In genomic region chr3:184227481-184227935, GRCh38 we compare ENCODE assay signal across 8 cellular contexts. TPM values are rescaled to one million over a fixed set of nuclear protein-coding genes. Genes with fewer than 3 reads are reported as not detected.
DNase-seq lines count a peak whose midpoint lies in the region; ATAC-seq, FAIRE-seq and TF ChIP-seq lines count a peak whose summit lies in the region.

No MANE protein-coding gene starts in this region.

- H3K36me3 Mint-ChIP-seq in effector memory CD8-positive, alpha-beta T cell (ENCODE audit: insufficient read depth) = peaks cover 6% of the 10 kb centered on the region

- intact Hi-C loops in pancreas (cut with DNase I) = no loop called here

- ATAC-seq in effector memory CD8-positive, alpha-beta T cell (replicated peaks) = peak; percentile 30
- ATAC-seq in pancreas = peak in 2 of 4 donors; percentile 32 to 47

- no peaks in the 10 kb centered on the region for H3K27me3 ChIP-seq in pancreas

- no peaks in the 10 kb centered on the region for H3K9me3 Mint-ChIP-seq in effector memory CD8-positive, alpha-beta T cell

- DNase-seq in 8988T (peak; percentile 92), GM10248 (ENCODE audit: extremely low spot score) (peak; percentile 79), MV-4-11 (lab: John Stamatoyannopoulos, UW) (peak; percentile 9), pancreas (peak in 1 of 6 donors; percentile 39), Ammon's horn (ENCODE audit: low spot score) (no peak), superior temporal gyrus (ENCODE audit: extremely low spot score) (no peak)
- DNase-seq in activated CD4-positive, alpha-beta T cell treated with anti-CD3 and anti-CD28 coated beads, Interleukin-2, amount 50 U/mL, for 1 hour = peak; percentile 43
- DNase-seq in effector memory CD8-positive, alpha-beta T cell = peak; percentile 43 to 53 (median 45)

- no peak overlapping the region for H3K4me3 ChIP-seq in pancreas

- peaks cover 10% of the 10 kb centered on the region in 2 donors for H3K4me1 Mint-ChIP-seq in effector memory CD8-positive, alpha-beta T cell (ENCODE audit: low read depth in 2 of 2)

- H3K36me3 ChIP-seq in pancreas = no peaks in the 10 kb centered on the region

- TF ChIP-seq CTCF in GM10248 (IDR thresholded peaks at IDR 0.05; ENCODE audit: control extremely low read depth, extremely low read depth, low read depth, missing control alignments) = peak; percentile 91
- peak; percentile 71 to 80 (median 76) for TF ChIP-seq CTCF in pancreas (IDR thresholded peaks at IDR 0.05)

- POLR2A ChIA-PET in GM10248 (lab: Yijun Ruan, JAX) = no interaction called here

- H3K9me3 ChIP-seq in pancreas = no peaks in the 10 kb centered on the region

- H3K27ac ChIP-seq in pancreas = no peak overlapping the region

- H3K4me1 ChIP-seq in pancreas = peaks cover 0 to 8% (median 6%) of the 10 kb centered on the region in 3 donors

- peaks cover 53 to 80% of the 10 kb centered on the region in 2 donors for H3K27me3 Mint-ChIP-seq in effector memory CD8-positive, alpha-beta T cell

- no peak overlapping the region for H3K27ac Mint-ChIP-seq in effector memory CD8-positive, alpha-beta T cell

- no peak overlapping the region for H3K4me3 Mint-ChIP-seq in effector memory CD8-positive, alpha-beta T cell

- WGBS in pancreas, 2 donors = 40 to 48% methylated on average over 2 of the region's 2 CpGs

- FAIRE-seq in pancreas (lab: Jason Lieb, UNC) = no peak

- CTCF ChIA-PET in GM10248 (lab: Yijun Ruan, JAX) = interaction anchor here (0.6 to 8.6 kb wide), 52 partner anchors 12 to 332 kb away, joined by 3 to 160 read pairs (median 5); partner anchors contain the start of genes ABCF3, ALG3, AP2M1 and DVL3

RNA-seq across cellular contexts. Expression of gene VWA5B2, which starts 1.9 kb away (rescaled TPM):
- 1 to 10 TPM; 1.2 to 7.9 (median 4.5) TPM for total RNA-seq in pancreas
- polyA plus RNA-seq in pancreas = 100 to 1,000 TPM in 1 of 2 donors, 10 to 100 TPM in 1; 30.3 to 105 TPM

RNA-seq across cellular contexts. Expression of gene ALG3, which starts 21.3 kb away (rescaled TPM):
- 10 to 100 TPM; 14.1 to 25.7 (median 21.7) TPM for total RNA-seq in pancreas
- polyA plus RNA-seq in pancreas = 10 to 100 TPM; 26.2 to 26.5 TPM

RNA-seq across cellular contexts. Expression of gene EEF1AKMT4, which starts 22.0 kb away (rescaled TPM):
- 1 to 10 TPM; 1.9 to 5.3 (median 3.1) TPM for total RNA-seq in pancreas
- polyA plus RNA-seq in pancreas = 1 to 10 TPM; 1.8 to 3.1 TPM

RNA-seq across cellular contexts. Expression of gene CAMK2N2, which starts 33.8 kb away (rescaled TPM):
- total RNA-seq in pancreas = 10 to 100 TPM in 5 of 6 donors, 1 to 10 TPM in 1; 7.5 to 33.7 (median 19.4) TPM
- 10 to 100 TPM; 13.8 to 14.8 TPM for polyA plus RNA-seq in pancreas

RNA-seq across cellular contexts. Expression of gene ABCF3, which starts 41.5 kb away (rescaled TPM):
- 10 to 100 TPM; 31.7 to 49.4 (median 37.7) TPM for total RNA-seq in pancreas
- polyA plus RNA-seq in pancreas = 10 to 100 TPM; 79.7 to 92.1 TPM

Comparison
In these comparisons a context has a peak if more than half of its experiments do, and no peak if none do; other contexts are left out.
1. DNase-seq: peak in 8988T (single experiment), GM10248 (single experiment), MV-4-11 (single experiment), activated CD4-positive, alpha-beta T cell treated with anti-CD3 and anti-CD28 coated beads, Interleukin-2, amount 50 U/mL, for 1 hour (single experiment) and effector memory CD8-positive, alpha-beta T cell (3 of 3); none in Ammon's horn (single experiment) and superior temporal gyrus (single experiment).